8 cellular contexts compared by ENCODE assay signal in the genomic region with DNA sequence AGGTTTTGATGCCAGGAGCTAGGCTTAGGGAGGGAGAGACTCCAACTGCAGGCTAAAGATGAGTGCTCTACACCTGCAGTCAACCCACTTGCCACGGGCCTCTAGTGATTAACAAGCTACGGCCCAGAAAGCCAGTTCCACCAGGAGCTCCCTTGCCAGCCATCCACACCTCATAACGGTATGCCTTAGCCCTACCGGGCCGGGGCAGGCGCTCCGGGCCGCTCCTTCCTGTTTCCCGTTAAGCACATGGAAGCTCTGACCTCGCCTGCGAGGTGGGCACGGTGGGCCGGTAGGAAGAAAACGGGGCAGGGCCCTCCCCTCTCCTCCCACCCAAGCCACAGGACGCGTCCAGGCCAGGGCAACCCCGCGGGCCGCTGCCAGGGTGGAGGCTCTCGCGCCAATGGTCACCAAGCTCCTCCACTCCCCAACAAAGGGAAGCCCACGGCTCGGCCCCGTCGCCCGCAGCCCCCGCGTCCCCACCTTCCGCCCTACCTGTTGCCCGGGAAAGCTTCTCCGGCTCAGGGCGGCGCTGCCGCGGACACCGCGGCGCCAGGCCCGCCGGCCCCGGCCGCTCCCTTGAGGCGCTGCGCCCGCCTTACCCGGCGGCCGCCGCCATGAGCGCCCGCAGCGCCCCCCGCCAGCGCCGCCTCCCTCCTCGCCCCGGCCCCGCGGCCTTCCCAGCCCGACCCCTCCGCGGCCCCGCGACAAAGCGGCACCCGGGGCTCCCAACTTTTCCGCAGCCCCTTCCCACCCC. TPM values are rescaled to one million over a fixed set of nuclear protein-coding genes. Genes with fewer than 3 reads are reported as not detected.
DNase-seq lines count a peak whose midpoint lies in the region; TF ChIP-seq lines count a peak whose summit lies in the region.

No MANE protein-coding gene starts in this region.

- H3K36me3 Mint-ChIP-seq in H9 (ENCODE audit: insufficient read depth in 1 of 3, low read depth in 3 of 3) = peaks cover 4 to 5% (median 4%) of the 10 kb centered on the region in 3 experiments; a peak in 6 of 7 replicates

- H3K79me2 ChIP-seq in H9 (ENCODE audit: insufficient read depth, low read length) = peaks cover 31% of the 10 kb centered on the region; the same call in 1 of the 2 replicates

- H3K14ac ChIP-seq in H9 (ENCODE audit: insufficient read depth, low read length) = peak overlapping the region; percentile 87

- no peaks in the 10 kb centered on the region for H3K79me1 ChIP-seq in H9 (ENCODE audit: insufficient read depth, low read depth, low read length, poor library complexity, severe bottlenecking)

- H3K4me1 ChIP-seq in ES-I3 (ENCODE audit: insufficient read depth, low read length) (peaks cover 47% of the 10 kb centered on the region), H9 (ENCODE audit: insufficient read depth, low read length) (peaks cover 19% of the 10 kb centered on the region)
- H3K4me1 ChIP-seq in effector memory CD4-positive, alpha-beta T cell (ENCODE audit: control insufficient read depth, insufficient read depth, low read length, poor library complexity, severe bottlenecking) = peaks cover 39% of the 10 kb centered on the region

- no peak overlapping the region for H2BK120ac ChIP-seq in H9 (ENCODE audit: low read depth, low read length, poor library complexity, severe bottlenecking)

- no peak overlapping the region for H3K4ac ChIP-seq in H9 (ENCODE audit: low read depth, low read length)

- no peak overlapping the region for H4K5ac ChIP-seq in H9 (ENCODE audit: insufficient read length, low read depth, low read length)

- H4K8ac ChIP-seq in H9 (replicated peaks; ENCODE audit: insufficient read length, low read depth, low read length) = no peak overlapping the region

- no peaks in the 10 kb centered on the region for H3K27me3 Mint-ChIP-seq in H9 (ENCODE audit: low read depth)

- H3K9me3 ChIP-seq in ES-I3 (ENCODE audit: control insufficient read depth, insufficient read depth, low read length) = no peaks in the 10 kb centered on the region
- no peaks in the 10 kb centered on the region for H3K9me3 ChIP-seq in H9 (ENCODE audit: control insufficient read depth, low read depth, low read length)
- H3K9me3 ChIP-seq in effector memory CD4-positive, alpha-beta T cell (ENCODE audit: control insufficient read depth, low read length) = no peaks in the 10 kb centered on the region

- H4K91ac ChIP-seq in H9 (ENCODE audit: insufficient read length, low read depth, low read length) = no peak overlapping the region

- no peaks in the 10 kb centered on the region for H3K27me3 ChIP-seq in H9 (ENCODE audit: insufficient read depth, low read length)
- no peaks in the 10 kb centered on the region for H3K27me3 ChIP-seq in effector memory CD4-positive, alpha-beta T cell (replicated peaks; ENCODE audit: control insufficient read depth, insufficient read depth, low read length, poor library complexity, severe bottlenecking)

- H3K4me3 Mint-ChIP-seq in H9 = peak overlapping the region; percentile 78 to 86

- H3K18ac ChIP-seq in H9 (ENCODE audit: insufficient read length, low read depth, low read length) = peak overlapping the region; percentile 71

- DNase-seq in H9 = peak; percentile 41
- DNase-seq in NCI-H1105 (lab: John Stamatoyannopoulos, UW) = peak; percentile 22
- peak; percentile 84 for DNase-seq in activated CD8-positive, alpha-beta memory T cell treated with anti-CD3 and anti-CD28 coated beads for 24 hours
- DNase-seq in effector memory CD4-positive, alpha-beta T cell = peak; percentile 3 to 20 (median 16)
- DNase-seq in midbrain (lab: John Stamatoyannopoulos, UW) = peak; percentile 32
- peak in 29 of 49 donors; percentile 21 to 73 (median 53) for DNase-seq in substantia nigra (lab: John Stamatoyannopoulos, UW)
- DNase-seq in mesenteric fat pad (ENCODE audit: low spot score) = no peak

- no peak overlapping the region for H2BK20ac ChIP-seq in H9 (ENCODE audit: low read depth, low read length, poor library complexity, severe bottlenecking)

- H2AFZ ChIP-seq in H9 (ENCODE audit: low read length) = no peak overlapping the region

- H3K4me1 Mint-ChIP-seq in H9 = peaks cover 60 to 62% of the 10 kb centered on the region in 2 experiments

- H3K23me2 ChIP-seq in H9 (ENCODE audit: insufficient read length, low read depth, low read length, poor library complexity, severe bottlenecking) = peaks cover 12% of the 10 kb centered on the region

- no peak overlapping the region for H3K56ac ChIP-seq in H9 (ENCODE audit: insufficient read length, low read depth, low read length)

- H3K27ac ChIP-seq in H9 (ENCODE audit: insufficient read length, low read depth, low read length) (no peak overlapping the region), substantia nigra (ENCODE audit: low read depth, low read length, poor library complexity, severe bottlenecking) (peak overlapping the region; percentile 93)
- H3K27ac ChIP-seq in effector memory CD4-positive, alpha-beta T cell (ENCODE audit: insufficient read depth, low read length, poor library complexity, severe bottlenecking) = peak overlapping the region; percentile 85

- H4K20me1 ChIP-seq in H9 (ENCODE audit: control insufficient read depth, insufficient read depth, insufficient read length) = no peaks in the 10 kb centered on the region

- WGBS in H9 (ENCODE audit: extremely low coverage, insufficient read length, low lambda C conversion rate) = no CpG with 5 or more reads among the region's 67 CpGs

- no peak overlapping the region for H2BK12ac ChIP-seq in H9 (ENCODE audit: insufficient read length, low read depth, low read length)

- H2AK5ac ChIP-seq in H9 (ENCODE audit: insufficient read length, low read length) = no peak overlapping the region

- H3T11ph ChIP-seq in H9 (ENCODE audit: low read length) = no peak overlapping the region

- 0 out of 7 replicates have a peak overlapping the region, but pooled peaks of 1 of the 3 experiments have one; percentile 27 for H3K27ac Mint-ChIP-seq in H9

- H3K9me3 Mint-ChIP-seq in H9 = no peaks in the 10 kb centered on the region

- no peak for TF ChIP-seq CTCF in H9 (conservative IDR thresholded peaks at IDR 0.05)

- H3K23ac ChIP-seq in H9 (ENCODE audit: insufficient read length, low read depth, low read length) = no peak overlapping the region

- no peaks in the 10 kb centered on the region for H3K36me3 ChIP-seq in ES-I3 (ENCODE audit: insufficient read depth, low read length)
- no peaks in the 10 kb centered on the region for H3K36me3 ChIP-seq in effector memory CD4-positive, alpha-beta T cell (ENCODE audit: control insufficient read depth, insufficient read depth, low read length)

- peak overlapping the region; percentile 78 for H3K9ac ChIP-seq in ES-I3 (ENCODE audit: low read depth, low read length)
- H3K9ac ChIP-seq in H9 (ENCODE audit: extremely low read depth, insufficient read length, low read length) = peak overlapping the region; percentile 64

- peak overlapping the region; percentile 82 for H3K4me3 ChIP-seq in effector memory CD4-positive, alpha-beta T cell (ENCODE audit: insufficient read depth, low read depth, low read length, poor library complexity, severe bottlenecking)

- H3K4me2 ChIP-seq in H9 (ENCODE audit: insufficient read depth, insufficient read length, low read length) = peak overlapping the region; percentile 72

- H2BK15ac ChIP-seq in H9 (ENCODE audit: low read depth, low read length) = no peak overlapping the region

- no peak overlapping the region for H2BK5ac ChIP-seq in H9 (ENCODE audit: insufficient read length, low read length)

RNA-seq across cellular contexts. Expression of gene CERS2, which starts 0.6 kb away (rescaled TPM):
- total RNA-seq in H9 (2021) = 201 and 209 TPM in 2 replicates
- total RNA-seq in mesenteric fat pad = 159 TPM

RNA-seq across cellular contexts. Expression of gene ANXA9, which starts 8.1 kb away (rescaled TPM):
- total RNA-seq in H9 (2021) = 0.81 and 0.92 TPM in 2 replicates
- total RNA-seq in mesenteric fat pad = 0.48 TPM

RNA-seq across cellular contexts. Expression of gene MINDY1, which starts 32.7 kb away (rescaled TPM):
- total RNA-seq in H9 (2021) = 6.4 and 6.8 TPM in 2 replicates
- 18.6 TPM for total RNA-seq in mesenteric fat pad

RNA-seq across cellular contexts. Expression of gene PRUNE1, which starts 34.2 kb away (rescaled TPM):
- total RNA-seq in H9 (2021) (21.0 and 22.3 TPM in 2 replicates), mesenteric fat pad (14.4 TPM)

RNA-seq across cellular contexts. Expression of gene SETDB1, which starts 47.8 kb away (rescaled TPM):
- 62.1 and 62.7 TPM in 2 replicates for total RNA-seq in H9 (2021)
- 32.3 TPM for total RNA-seq in mesenteric fat pad
